In genomic region chr17:73711184-73711583, GRCh38 we compare ENCODE assay signal across 15 cellular contexts.
A peak's percentile ranks its signal among the peaks of the same experiment; 100 is the strongest.
DNase-seq lines count a peak whose midpoint lies in the region; ATAC-seq and TF ChIP-seq lines count a peak whose summit lies in the region.
"Had no signal": no experiment of that assay in that cellular context is flagged by ENCODE, and none has a peak within 500 bp of the region (broad histone marks: within the 10 kb centered on the region; RNA-seq: fewer than 3 reads in every experiment).

No MANE protein-coding gene starts in this region.

- H3K4me3 ChIP-seq in NB4 (ENCODE audit: low read depth, low read length) = no peak overlapping the region
- H3K4me3 ChIP-seq: A549, ascending aorta, uterus had no signal

- no peak for DNase-seq in activated CD8-positive, alpha-beta memory T cell treated with anti-CD3 and anti-CD28 coated beads, Interleukin-2, amount 10 ng/mL, durations not matched to agents 7 days and 5 days
- no peak for DNase-seq in activated CD8-positive, alpha-beta memory T cell treated with anti-CD3 and anti-CD28 coated beads for 24 hours
- DNase-seq in NB4 (ENCODE audit: low read depth) = peak; percentile 33
- DNase-seq in ACHN = no peak
- DNase-seq in activated effector memory CD4-positive, alpha-beta T cell treated with anti-CD3 and anti-CD28 coated beads, Interleukin-2, amount 50 U/mL, for 16 hours = no peak
- DNase-seq: activated CD8-positive, alpha-beta memory T cell treated with anti-CD3 and anti-CD28 coated beads, Interleukin-2, amount 50 U/mL, for 48 hours; DMS53; effector memory CD8-positive, alpha-beta T cell; mesendoderm; uterus had no signal

- TF ChIP-seq CTCF in NB4 (IDR thresholded peaks at IDR 0.05; ENCODE audit: low read depth, low read length) = no peak

- peak; percentile 36 for ATAC-seq in activated CD8-positive, alpha-beta memory T cell treated with anti-CD3 and anti-CD28 coated beads, Interleukin-2, amount 10 ng/mL, durations not matched to agents 7 days and 5 days
- ATAC-seq in HG02943 (IDR thresholded peaks at IDR 0.05; ENCODE audit: low read depth, unreplicated experiment) = peak; percentile 77
- ATAC-seq in stimulated activated memory B cell treated with anti-CD40 and anti-IgM and Interleukin-4, amounts not matched to agents 10 μg/mL and 1 μg/mL and 100 μg/mL, for 72 hours = peak; percentile 92
- no peak for ATAC-seq in HG03520 (IDR thresholded peaks at IDR 0.05; ENCODE audit: unreplicated experiment)
- ATAC-seq: effector memory CD8-positive, alpha-beta T cell had no signal

- H3K9me3 Mint-ChIP-seq in activated CD8-positive, alpha-beta memory T cell treated with anti-CD3 and anti-CD28 coated beads, Interleukin-2, amount 10 ng/mL, durations not matched to agents 7 days and 5 days (ENCODE audit: low read depth) = no peaks in the 10 kb centered on the region
- peaks cover 6% of the 10 kb centered on the region for H3K9me3 Mint-ChIP-seq in stimulated activated memory B cell treated with anti-CD40 and anti-IgM and Interleukin-4, amounts not matched to agents 10 μg/mL and 1 μg/mL and 100 μg/mL, for 72 hours
- H3K9me3 Mint-ChIP-seq: effector memory CD8-positive, alpha-beta T cell had no signal

- no peaks in the 10 kb centered on the region for H3K36me3 Mint-ChIP-seq in activated CD8-positive, alpha-beta memory T cell treated with anti-CD3 and anti-CD28 coated beads, Interleukin-2, amount 10 ng/mL, durations not matched to agents 7 days and 5 days
- H3K36me3 Mint-ChIP-seq in stimulated activated memory B cell treated with anti-CD40 and anti-IgM and Interleukin-4, amounts not matched to agents 10 μg/mL and 1 μg/mL and 100 μg/mL, for 72 hours = no peaks in the 10 kb centered on the region

- in situ Hi-C loops in ACHN (cut with HindIII; ENCODE audit: low pct_ligation_motif_present, low pct_unique_long_range_greater_than_20kb, low sequenced_read_pairs) = no loop called here

- H3K27ac Mint-ChIP-seq in activated CD8-positive, alpha-beta memory T cell treated with anti-CD3 and anti-CD28 coated beads, Interleukin-2, amount 10 ng/mL, durations not matched to agents 7 days and 5 days = no peak overlapping the region
- no peak overlapping the region for H3K27ac Mint-ChIP-seq in stimulated activated memory B cell treated with anti-CD40 and anti-IgM and Interleukin-4, amounts not matched to agents 10 μg/mL and 1 μg/mL and 100 μg/mL, for 72 hours
- H3K27ac Mint-ChIP-seq: effector memory CD8-positive, alpha-beta T cell had no signal

- H3K4me3 Mint-ChIP-seq in activated CD8-positive, alpha-beta memory T cell treated with anti-CD3 and anti-CD28 coated beads, Interleukin-2, amount 10 ng/mL, durations not matched to agents 7 days and 5 days = no peak overlapping the region
- H3K4me3 Mint-ChIP-seq in stimulated activated memory B cell treated with anti-CD40 and anti-IgM and Interleukin-4, amounts not matched to agents 10 μg/mL and 1 μg/mL and 100 μg/mL, for 72 hours = no peak overlapping the region
- H3K4me3 Mint-ChIP-seq: effector memory CD8-positive, alpha-beta T cell had no signal

- peaks cover 13% of the 10 kb centered on the region for H3K4me1 Mint-ChIP-seq in activated CD8-positive, alpha-beta memory T cell treated with anti-CD3 and anti-CD28 coated beads, Interleukin-2, amount 10 ng/mL, durations not matched to agents 7 days and 5 days
- H3K4me1 Mint-ChIP-seq in stimulated activated memory B cell treated with anti-CD40 and anti-IgM and Interleukin-4, amounts not matched to agents 10 μg/mL and 1 μg/mL and 100 μg/mL, for 72 hours = peaks cover 29% of the 10 kb centered on the region

- TF ChIP-seq POLR2A in NB4 (IDR thresholded peaks at IDR 0.05; ENCODE audit: extremely low read depth, insufficient read length) = no peak

- CTCF ChIA-PET in activated CD8-positive, alpha-beta memory T cell treated with anti-CD3 and anti-CD28 coated beads, Interleukin-2, amount 10 ng/mL, durations not matched to agents 7 days and 5 days (lab: Charles Lee) = interaction anchor here (0.8 to 4.7 kb wide), 13 partner anchors 9 to 489 kb away, joined by 3 to 55 read pairs (median 6); partner anchors contain the start of gene SDK2

- H3K27me3 Mint-ChIP-seq in activated CD8-positive, alpha-beta memory T cell treated with anti-CD3 and anti-CD28 coated beads, Interleukin-2, amount 10 ng/mL, durations not matched to agents 7 days and 5 days = peaks cover 34% of the 10 kb centered on the region
- H3K27me3 Mint-ChIP-seq in stimulated activated memory B cell treated with anti-CD40 and anti-IgM and Interleukin-4, amounts not matched to agents 10 μg/mL and 1 μg/mL and 100 μg/mL, for 72 hours = peaks cover 22% of the 10 kb centered on the region
